Comparison of ENCODE assay signal across 17 cellular contexts in the genomic region with DNA sequence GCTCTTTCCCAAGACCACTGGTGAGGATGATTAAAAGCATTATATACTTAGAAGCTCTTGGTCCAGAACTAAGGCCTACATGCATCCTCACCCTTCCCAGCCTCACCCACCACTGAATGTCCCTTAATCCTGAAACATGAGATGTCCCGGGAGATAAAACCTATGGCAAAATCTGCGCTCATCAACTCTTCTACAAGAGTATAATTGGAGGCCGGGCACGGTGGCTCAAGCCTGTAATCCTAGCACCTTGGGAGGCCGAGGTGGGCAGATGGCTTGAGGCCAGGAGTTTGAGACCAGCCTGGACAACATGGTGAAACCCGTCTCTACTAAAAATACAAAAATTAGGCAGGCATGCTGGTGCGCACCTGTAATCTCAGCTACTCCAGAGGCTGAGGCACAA. TPM values are rescaled to one million over a fixed set of nuclear protein-coding genes. Genes with fewer than 3 reads are reported as not detected.
DNase-seq lines count a peak whose midpoint lies in the region; ATAC-seq and TF ChIP-seq lines count a peak whose summit lies in the region.
"Had no signal": no experiment of that assay in that cellular context is flagged by ENCODE, and none has a peak within 500 bp of the region (broad histone marks: within the 10 kb centered on the region; RNA-seq: fewer than 3 reads in every experiment).

No MANE protein-coding gene starts in this region.

- POLR2A ChIA-PET in HEK293 (lab: Yijun Ruan, JAX) = no interaction called here

- ATAC-seq in T-helper 17 cell = no peak
- ATAC-seq in HG02763 (IDR thresholded peaks at IDR 0.05; ENCODE audit: unreplicated experiment) = no peak
- ATAC-seq: CD8-positive, alpha-beta T cell had no signal

- no peaks in the 10 kb centered on the region for H3K36me3 Mint-ChIP-seq in T-helper 17 cell (ENCODE audit: low read depth)
- H3K36me3 Mint-ChIP-seq: CD4-positive, CD25-positive, alpha-beta regulatory T cell; CD8-positive, alpha-beta T cell had no signal

- H3K27me3 ChIP-seq in H7 (ENCODE audit: control insufficient read depth, insufficient read depth, low read length) = no peaks in the 10 kb centered on the region
- H3K27me3 ChIP-seq: BLaER1 had no signal

- H3K36me3 ChIP-seq in HEK293 (ENCODE audit: control insufficient read depth in 2 of 2, insufficient read depth in 1 of 2, low read length in 2 of 2) = no peaks in the 10 kb centered on the region
- H3K36me3 ChIP-seq in H7 (replicated peaks; ENCODE audit: control insufficient read depth, insufficient read depth, low read length) = no peaks in the 10 kb centered on the region

- no peak overlapping the region for H3K4me3 ChIP-seq in HEK293 (ENCODE audit: low read depth, low read length)
- H3K4me3 ChIP-seq in H7 (ENCODE audit: insufficient read depth, low read depth, low read length) = no peak overlapping the region
- H3K4me3 ChIP-seq: BLaER1 had no signal

- H3K27ac ChIP-seq in HEK293 (ENCODE audit: extremely low read depth, low read depth, low read length) = no peak overlapping the region
- H3K27ac ChIP-seq: 22Rv1, BLaER1, C4-2B had no signal

- peaks cover 13% of the 10 kb centered on the region for H3K4me1 ChIP-seq in HEK293 (ENCODE audit: control insufficient read depth, insufficient read depth, low read length)
- H3K4me1 ChIP-seq: BLaER1 had no signal

- TF ChIP-seq CTCF in HEK293 (tag by site-specific recombination; IDR thresholded peaks at IDR 0.05) = no peak

- CTCF ChIA-PET in HEK293 (lab: Yijun Ruan, JAX) = interaction anchor here (0.6 to 10.9 kb wide), 3 partner anchors 18 to 275 kb away, joined by 3 to 141 read pairs (median 3); a partner anchor contains a TSS

- no peaks in the 10 kb centered on the region for H3K9me3 ChIP-seq in HEK293 (ENCODE audit: control insufficient read depth, insufficient read depth, low read depth, low read length)
- H3K9me3 ChIP-seq in T-helper 17 cell (ENCODE audit: control insufficient read depth, low read length, poor library complexity, severe bottlenecking) = no peaks in the 10 kb centered on the region
- H3K9me3 ChIP-seq: BLaER1, Caco-2 had no signal

- peak overlapping the region; percentile 19 for H3K4me3 Mint-ChIP-seq in T-helper 17 cell
- H3K4me3 Mint-ChIP-seq: B cell; CD4-positive, CD25-positive, alpha-beta regulatory T cell; CD8-positive, alpha-beta T cell had no signal

- H3K4me1 Mint-ChIP-seq in T-helper 17 cell = peaks cover 12% of the 10 kb centered on the region

- no peaks in the 10 kb centered on the region for H3K27me3 Mint-ChIP-seq in T-helper 17 cell
- H3K27me3 Mint-ChIP-seq: B cell had no signal

- DNase-seq in NCI-H82 (lab: John Stamatoyannopoulos, UW) = peak; percentile 51
- no peak for DNase-seq in NCI-H82 treated with DMSO at 0.1 percent for 48 hours (lab: John Stamatoyannopoulos, UW; ENCODE audit: unreplicated experiment)
- DNase-seq in T-helper 17 cell = no peak
- DNase-seq in H7 = no peak
- DNase-seq: Caco-2; CD4-positive, CD25-positive, alpha-beta regulatory T cell; CD8-positive, alpha-beta T cell; DMS153; DND-41; GOT3; HCEC 1CT had no signal

- no peak overlapping the region for H3K27ac Mint-ChIP-seq in T-helper 17 cell
- H3K27ac Mint-ChIP-seq: B cell; CD4-positive, CD25-positive, alpha-beta regulatory T cell; CD8-positive, alpha-beta T cell had no signal

TF ChIP-seq in HEK293, 187 proteins besides CTCF, POLR2A, EP300 and RAD21:
- TF ChIP-seq, protein P1, sequence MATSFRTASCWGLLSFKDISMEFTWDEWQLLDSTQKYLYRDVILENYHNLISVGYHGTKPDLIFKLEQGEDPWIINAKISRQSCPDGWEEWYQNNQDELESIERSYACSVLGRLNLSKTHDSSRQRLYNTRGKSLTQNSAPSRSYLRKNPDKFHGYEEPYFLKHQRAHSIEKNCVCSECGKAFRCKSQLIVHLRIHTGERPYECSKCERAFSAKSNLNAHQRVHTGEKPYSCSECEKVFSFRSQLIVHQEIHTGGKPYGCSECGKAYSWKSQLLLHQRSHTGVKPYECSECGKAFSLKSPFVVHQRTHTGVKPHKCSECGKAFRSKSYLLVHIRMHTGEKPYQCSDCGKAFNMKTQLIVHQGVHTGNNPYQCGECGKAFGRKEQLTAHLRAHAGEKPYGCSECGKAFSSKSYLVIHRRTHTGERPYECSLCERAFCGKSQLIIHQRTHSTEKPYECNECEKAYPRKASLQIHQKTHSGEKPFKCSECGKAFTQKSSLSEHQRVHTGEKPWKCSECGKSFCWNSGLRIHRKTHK (tag by site-specific recombination; IDR thresholded peaks at IDR 0.05) = no peak
- TF ChIP-seq ZNF133 (tag by site-specific recombination; IDR thresholded peaks at IDR 0.05) = peak; percentile 93
TF ChIP-seq in HEK293: peak in this region for 1.

RNA-seq across cellular contexts. Expression of a gene that starts 13.3 kb away (rescaled TPM):
- total RNA-seq in T-helper 17 cell = 10 to 100 TPM; 27.7 to 34.2 TPM
- 31.6 and 55.4 TPM in 2 replicates for total RNA-seq in H7 (2014; rRNA removed; shearing (Covaris generic))

RNA-seq across cellular contexts. Expression of a gene that starts 13.3 kb away (rescaled TPM):
- 10 to 100 TPM; 11.1 to 13.9 TPM for total RNA-seq in T-helper 17 cell
- total RNA-seq in H7 (2014; rRNA removed; shearing (Covaris generic)) = 12.5 and 16.3 TPM in 2 replicates

RNA-seq across cellular contexts. Expression of a gene that starts 17.6 kb away (rescaled TPM):
- not detected for total RNA-seq in T-helper 17 cell
- total RNA-seq in H7 (2014; rRNA removed; shearing (Covaris generic)) = not detected in 2 replicates
- total RNA-seq: B cell; Caco-2; CD4-positive, CD25-positive, alpha-beta regulatory T cell; CD8-positive, alpha-beta T cell had no signal
